Comparison of ENCODE assay signal across 8 cellular contexts in genomic region chr9:131618071-131618479, GRCh38.
A peak's percentile ranks its signal among the peaks of the same experiment; 100 is the strongest.
DNase-seq lines count a peak whose midpoint lies in the region; ATAC-seq, FAIRE-seq and TF ChIP-seq lines count a peak whose summit lies in the region.

No MANE protein-coding gene starts in this region.

- no peak overlapping the region for H2BK15ac ChIP-seq in mesenchymal stem cell (ENCODE audit: low read depth, poor library complexity, severe bottlenecking)

- H3K79me2 ChIP-seq in GM23338 (replicated peaks; ENCODE audit: insufficient read depth) = no peaks in the 10 kb centered on the region

- H3K4me3 ChIP-seq in GM23338 = no peak overlapping the region
- no peak overlapping the region for H3K4me3 ChIP-seq in mesenchymal stem cell (ENCODE audit: insufficient read depth in 1 of 2, low read depth in 1 of 2, low read length in 2 of 2)

- H3K36me3 ChIP-seq in GM23338 (ENCODE audit: insufficient read depth) = 0 out of 2 replicates have a peak, but pooled peaks cover 6% of the 10 kb centered on the region
- H3K36me3 ChIP-seq in mesenchymal stem cell (ENCODE audit: control insufficient read depth in 1 of 2, insufficient read depth in 2 of 2, low read depth in 1 of 2, low read length in 2 of 2) = peaks cover 62 to 95% of the 10 kb centered on the region in 2 experiments

- H3K27ac ChIP-seq in GM23338 (ENCODE audit: low read depth) (no peak overlapping the region; the same call in 1 of the 2 replicates), mesenchymal stem cell (ENCODE audit: low read length, poor library complexity, severe bottlenecking) (no peak overlapping the region)

- no peak for FAIRE-seq in GM12891 (lab: Jason Lieb, UNC)

- H3K4me1 Mint-ChIP-seq in GM23338 = peaks cover 13% of the 10 kb centered on the region
- peaks cover 81% of the 10 kb centered on the region for H3K4me1 Mint-ChIP-seq in dendritic cell treated with granulocyte-macrophage colony-stimulating factor and Interleukin-4, amounts not matched to agents 40 ng/mL and 50 ng/mL, for 4 days (ENCODE audit: low read depth)

- no peak overlapping the region for H3K14ac ChIP-seq in mesenchymal stem cell (ENCODE audit: low read length in 2 of 2)

- DNase-seq in GM23338 (ENCODE audit: low spot score) (no peak), NCI-H2171 treated with DMSO at 0.1 percent for 48 hours (lab: John Stamatoyannopoulos, UW) (peak; percentile 95), mesenchymal stem cell (peak; percentile 22), GM12891 (ENCODE audit: insufficient read length, low spot score) (no peak), epidermal melanocyte (ENCODE audit: insufficient read length, low spot score) (no peak)

- no peak overlapping the region for H3K4me3 Mint-ChIP-seq in GM23338
- H3K4me3 Mint-ChIP-seq in dendritic cell treated with granulocyte-macrophage colony-stimulating factor and Interleukin-4, amounts not matched to agents 40 ng/mL and 50 ng/mL, for 4 days = no peak overlapping the region

- H2BK120ac ChIP-seq in mesenchymal stem cell (ENCODE audit: low read depth, low read length) = no peak overlapping the region

- 70% methylated on average over 2 of the region's 2 CpGs for WGBS in mesenchymal stem cell

- H2AFZ ChIP-seq in GM23338 (no peak overlapping the region), mesenchymal stem cell (ENCODE audit: low read depth, low read length) (no peak overlapping the region)

- H3K9me2 ChIP-seq in GM23338 (ENCODE audit: insufficient read depth) = no peaks in the 10 kb centered on the region

- no peak overlapping the region for H3K9ac ChIP-seq in mesenchymal stem cell (ENCODE audit: low read length)

- no peak overlapping the region for H3K23ac ChIP-seq in mesenchymal stem cell (ENCODE audit: low read length in 2 of 2)

- H3F3A ChIP-seq in GM23338 (replicated peaks; ENCODE audit: low read depth) = no peaks in the 10 kb centered on the region

- H4K91ac ChIP-seq in mesenchymal stem cell (ENCODE audit: low read length) = no peak overlapping the region

- no peak overlapping the region for H4K8ac ChIP-seq in mesenchymal stem cell (ENCODE audit: low read length)

- H3K36me3 Mint-ChIP-seq in GM23338 (ENCODE audit: low read depth) = peaks cover 42% of the 10 kb centered on the region
- peaks cover 99% of the 10 kb centered on the region for H3K36me3 Mint-ChIP-seq in dendritic cell treated with granulocyte-macrophage colony-stimulating factor and Interleukin-4, amounts not matched to agents 40 ng/mL and 50 ng/mL, for 4 days (ENCODE audit: low read depth)

- peak overlapping the region; percentile 4; the same call in 1 of the 2 replicates for H3K27ac Mint-ChIP-seq in GM23338
- H3K27ac Mint-ChIP-seq in dendritic cell treated with granulocyte-macrophage colony-stimulating factor and Interleukin-4, amounts not matched to agents 40 ng/mL and 50 ng/mL, for 4 days = peak overlapping the region; percentile 98

- no peak overlapping the region for H2BK12ac ChIP-seq in mesenchymal stem cell (ENCODE audit: low read length in 2 of 2)

- no peak overlapping the region for H3K4ac ChIP-seq in mesenchymal stem cell (ENCODE audit: low read depth in 1 of 2, low read length in 2 of 2)

- H3K18ac ChIP-seq in mesenchymal stem cell (ENCODE audit: low read depth in 1 of 2, low read length in 2 of 2) = no peak overlapping the region

- H3K4me2 ChIP-seq in GM23338 = no peak overlapping the region
- no peak overlapping the region for H3K4me2 ChIP-seq in mesenchymal stem cell (ENCODE audit: low read length, poor library complexity, severe bottlenecking)

- H3K4me1 ChIP-seq in GM23338 (ENCODE audit: insufficient read depth) = no peaks in the 10 kb centered on the region
- H3K4me1 ChIP-seq in mesenchymal stem cell (ENCODE audit: control insufficient read depth, insufficient read depth, low read depth, low read length) = peaks cover 11% of the 10 kb centered on the region

- intact Hi-C loops in dendritic cell treated with granulocyte-macrophage colony-stimulating factor and Interleukin-4, amounts not matched to agents 40 ng/mL and 50 ng/mL, for 4 days (cut with micrococcal nuclease) = no loop called here

- peaks cover 1% of the 10 kb centered on the region for H3K79me1 ChIP-seq in mesenchymal stem cell (replicated peaks; ENCODE audit: low read length, poor library complexity, severe bottlenecking)

- no peaks in the 10 kb centered on the region for H3K9me3 Mint-ChIP-seq in GM23338
- H3K9me3 Mint-ChIP-seq in dendritic cell treated with granulocyte-macrophage colony-stimulating factor and Interleukin-4, amounts not matched to agents 40 ng/mL and 50 ng/mL, for 4 days = no peaks in the 10 kb centered on the region

- H2AK5ac ChIP-seq in mesenchymal stem cell (ENCODE audit: low read length, severe bottlenecking) = no peak overlapping the region

- H3K27me3 Mint-ChIP-seq in GM23338 (ENCODE audit: insufficient read depth, low read depth, poor library complexity) = peaks cover 9% of the 10 kb centered on the region
- H3K27me3 Mint-ChIP-seq in dendritic cell treated with granulocyte-macrophage colony-stimulating factor and Interleukin-4, amounts not matched to agents 40 ng/mL and 50 ng/mL, for 4 days = no peaks in the 10 kb centered on the region

- no peaks in the 10 kb centered on the region; the same call in 1 of the 2 replicates for H4K20me1 ChIP-seq in GM23338 (replicated peaks; ENCODE audit: insufficient read depth)

- ATAC-seq in GM23338 (no peak), HG03565 (IDR thresholded peaks at IDR 0.05; ENCODE audit: unreplicated experiment) (no peak), GM18517 (IDR thresholded peaks at IDR 0.05; ENCODE audit: unreplicated experiment) (no peak)

- TF ChIP-seq POLR2A in GM12891 (IDR thresholded peaks at IDR 0.05; ENCODE audit: low read depth, low read length) = no peak

- H3K9me3 ChIP-seq in mesenchymal stem cell (ENCODE audit: control insufficient read depth, low read length) = no peaks in the 10 kb centered on the region

- H3K27me3 ChIP-seq in GM23338 (ENCODE audit: insufficient read depth) (no peaks in the 10 kb centered on the region), mesenchymal stem cell (ENCODE audit: control insufficient read depth in 1 of 2, insufficient read depth in 1 of 2, low read length in 2 of 2) (no peaks in the 10 kb centered on the region)

- no peak overlapping the region for H2BK5ac ChIP-seq in mesenchymal stem cell (ENCODE audit: low read depth, low read length, poor library complexity, severe bottlenecking)

- TF ChIP-seq CTCF in GM23338 (conservative IDR thresholded peaks at IDR 0.05; ENCODE audit: low read depth in 2 of 2) = no peak

TF ChIP-seq in GM23338, 12 proteins besides CTCF, POLR2A, EP300 and RAD21 (continues in another document):
- TF ChIP-seq NANOG (IDR thresholded peaks at IDR 0.05; ENCODE audit: borderline replicate concordance) (no peak), ETS1 (IDR thresholded peaks at IDR 0.05) (no peak), CREB1 (CRISPR knock-in tag; IDR thresholded peaks at IDR 0.05; ENCODE audit: low read depth) (no peak), POLR2AphosphoS5 (IDR thresholded peaks at IDR 0.05; ENCODE audit: low read depth) (no peak), ZNF331 (CRISPR knock-in tag; IDR thresholded peaks at IDR 0.05; ENCODE audit: low read depth) (no peak), JUNB (IDR thresholded peaks at IDR 0.05; ENCODE audit: unreplicated experiment) (no peak)

TF ChIP-seq in GM12891, 5 proteins besides CTCF, POLR2A, EP300 and RAD21:
- TF ChIP-seq TAF1 (IDR thresholded peaks at IDR 0.05; ENCODE audit: low read depth, low read length) (no peak), PAX5 (IDR thresholded peaks at IDR 0.05; ENCODE audit: insufficient read depth, low read length, severe bottlenecking) (no peak)

Comparison
In these comparisons a context has a peak if more than half of its experiments do, and no peak if none do; other contexts are left out.
1. DNase-seq: peak in NCI-H2171 treated with DMSO at 0.1 percent for 48 hours (single experiment) and mesenchymal stem cell (single experiment); none in GM23338 (single experiment), GM12891 (single experiment) and epidermal melanocyte (single experiment).